ENCODE assay signal across 8 cellular contexts in genomic region chr11:86608251-86608799, GRCh38.
DNase-seq lines count a peak whose midpoint lies in the region; ATAC-seq and TF ChIP-seq lines count a peak whose summit lies in the region.

No MANE protein-coding gene starts in this region.

- 0 out of 2 replicates have a peak, but pooled peaks cover 4% of the 10 kb centered on the region for H3K36me3 ChIP-seq in ACC112 (ENCODE audit: insufficient read depth, low read length)
- no peaks in the 10 kb centered on the region for H3K36me3 ChIP-seq in suprapubic skin

- H3K79me2 ChIP-seq in ACC112 (ENCODE audit: control insufficient read depth, insufficient read depth, low read length, unreplicated experiment), result peaks cover 14% of the 10 kb centered on the region

- no peaks in the 10 kb centered on the region for H3K36me3 Mint-ChIP-seq in memory B cell

- no peak for TF ChIP-seq POLR2A in suprapubic skin (IDR thresholded peaks at IDR 0.05)

- H3K27me3 ChIP-seq in ACC112 (ENCODE audit: insufficient read depth, low read length) (no peaks in the 10 kb centered on the region), dorsolateral prefrontal cortex (no peaks in the 10 kb centered on the region), suprapubic skin (no peaks in the 10 kb centered on the region)

- H3K9me3 Mint-ChIP-seq in memory B cell, result no peaks in the 10 kb centered on the region

- no peak overlapping the region for H3K27ac Mint-ChIP-seq in memory B cell

- H3K27ac ChIP-seq in ACC112 (ENCODE audit: low read depth, low read length) (peak overlapping the region; percentile 89), dorsolateral prefrontal cortex (peak overlapping the region in 1 of 59 donors; percentile 51), suprapubic skin (no peak overlapping the region)

- WGBS in suprapubic skin, result 4% methylated on average over 7 of the region's 7 CpGs

- intact Hi-C loops in dorsolateral prefrontal cortex (cut with DNase I), result loop anchor here (5.0 to 10.0 kb wide), 3 partner anchors 144 to 209 kb away; no protein-coding TSS in a partner anchor

- no peak for TF ChIP-seq EP300 in suprapubic skin (IDR thresholded peaks at IDR 0.05)

- H3K4me1 ChIP-seq in ACC112 (ENCODE audit: control insufficient read depth, insufficient read depth, low read length, unreplicated experiment) (peaks cover 33% of the 10 kb centered on the region), suprapubic skin (peaks cover 16% of the 10 kb centered on the region)

- TF ChIP-seq CTCF in GM12801 (IDR thresholded peaks at IDR 0.05; ENCODE audit: extremely low read depth, insufficient read length) (peak; percentile 99), dorsolateral prefrontal cortex (IDR thresholded peaks at IDR 0.05 in 54 of 56, conservative IDR thresholded peaks at IDR 0.05 in 2 of 56; ENCODE audit: low read depth in 1 of 56, partially characterized antibody in 56 of 56) (peak in 55 of 56 donors; percentile 60 to 94 (median 82)), suprapubic skin (IDR thresholded peaks at IDR 0.05) (peak; percentile 36 to 81)

- DNase-seq in HCEC 1CT (peak; percentile 71), Kasumi-1 (lab: John Stamatoyannopoulos, UW) (peak; percentile 78 to 82), SW 1271 (lab: John Stamatoyannopoulos, UW) (peak; percentile 72 to 84), dorsolateral prefrontal cortex (peak in 4 of 10 donors; percentile 37 to 60 (median 50)), memory B cell (ENCODE audit: low spot score in 2 of 2) (peak in 1 of 2 donors; percentile 12), suprapubic skin (ENCODE audit: low spot score in 2 of 2) (peak in 1 of 2 donors; percentile 82)

- peaks cover 6% of the 10 kb centered on the region for H3K27me3 Mint-ChIP-seq in memory B cell

- H3K4me3 Mint-ChIP-seq in memory B cell, result no peak overlapping the region

- no peak overlapping the region for H2AFZ ChIP-seq in ACC112 (ENCODE audit: low read length, unreplicated experiment)

- H3K9me3 ChIP-seq in suprapubic skin, result no peaks in the 10 kb centered on the region

- no peaks in the 10 kb centered on the region for H3K4me1 Mint-ChIP-seq in memory B cell

- no peak overlapping the region for H3K4me3 ChIP-seq in ACC112 (ENCODE audit: low read depth, low read length)
- peak overlapping the region in 8 of 59 donors; percentile 9 to 44 (median 19) for H3K4me3 ChIP-seq in dorsolateral prefrontal cortex
- H3K4me3 ChIP-seq in suprapubic skin, result no peak overlapping the region

- peak; percentile 44 for ATAC-seq in memory B cell (ENCODE audit: low read depth)
